Comparison of ENCODE assay signal across 12 cellular contexts in the genomic region with DNA sequence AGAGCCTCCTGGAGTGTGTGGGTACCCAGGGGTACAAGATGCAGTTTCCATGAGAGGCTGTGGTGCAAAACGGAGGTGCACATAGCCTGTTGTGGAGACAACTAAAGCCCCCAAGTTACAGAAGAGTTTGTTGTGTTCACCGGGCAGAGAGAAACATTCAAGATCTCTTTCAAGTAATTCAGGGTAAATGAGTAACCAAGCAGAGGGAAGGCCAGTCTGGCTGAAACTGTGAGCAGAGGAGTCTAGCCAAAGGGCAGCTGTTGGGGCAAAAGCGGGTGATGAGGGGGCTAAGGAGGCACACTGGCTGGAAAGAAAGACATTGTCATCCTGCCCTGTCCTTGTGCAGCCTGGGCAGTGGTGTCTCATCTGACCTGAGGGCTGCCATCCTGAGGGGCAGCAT.
A peak's percentile ranks its signal among the peaks of the same experiment; 100 is the strongest.
DNase-seq lines count a peak whose midpoint lies in the region; ATAC-seq and TF ChIP-seq lines count a peak whose summit lies in the region.
"Had no signal": no experiment of that assay in that cellular context is flagged by ENCODE, and none has a peak within 500 bp of the region (broad histone marks: within the 10 kb centered on the region; RNA-seq: fewer than 3 reads in every experiment).

No MANE protein-coding gene starts in this region.

- no peak for TF ChIP-seq CTCF in nephron (IDR thresholded peaks at IDR 0.05; ENCODE audit: unreplicated experiment in 3 of 3)

- H3K27me3 Mint-ChIP-seq in nephron (ENCODE audit: low read depth) = peaks cover 15% of the 10 kb centered on the region

- H3K9me3 Mint-ChIP-seq in nephron = peaks cover 4% of the 10 kb centered on the region
- H3K9me3 Mint-ChIP-seq: natural killer cell treated with Interleukin-12 subunit alpha and Interleukin-12 subunit beta and Interleukin-15 and Interleukin-18, amount 100 ng/mL, for 72 hours had no signal

- peak overlapping the region; percentile 84 to 90 (median 88) for H3K27ac Mint-ChIP-seq in nephron

- ATAC-seq in GM18873 (IDR thresholded peaks at IDR 0.05; ENCODE audit: low FRiP score, unreplicated experiment) = peak; percentile 84
- peak; percentile 55 for ATAC-seq in GM21576 (IDR thresholded peaks at IDR 0.05; ENCODE audit: unreplicated experiment)
- peak; percentile 73 for ATAC-seq in HG03342 (IDR thresholded peaks at IDR 0.05; ENCODE audit: unreplicated experiment)
- ATAC-seq: esophagus mucosa; natural killer cell treated with Interleukin-12 subunit alpha and Interleukin-12 subunit beta and Interleukin-15 and Interleukin-18, amount 100 ng/mL, for 72 hours had no signal

- H3K4me3 Mint-ChIP-seq in nephron = no peak overlapping the region
- H3K4me3 Mint-ChIP-seq: activated T-cell treated with anti-CD3 and anti-CD28 coated beads, Interleukin-2, amount 50 U/mL, for 72 hours; natural killer cell treated with Interleukin-12 subunit alpha and Interleukin-12 subunit beta and Interleukin-15 and Interleukin-18, amount 100 ng/mL, for 72 hours had no signal

- DNase-seq in T1000 (lab: John Stamatoyannopoulos, UW) (no peak), SIG-M5 treated with dmso at 0.1 percent for 504 hours (lab: John Stamatoyannopoulos, UW; ENCODE audit: unreplicated experiment) (no peak), NCI-H2107 treated with DMSO at 0.1 percent for 48 hours (lab: John Stamatoyannopoulos, UW; ENCODE audit: unreplicated experiment) (no peak)
- DNase-seq: activated T-cell treated with anti-CD3 and anti-CD28 coated beads, Interleukin-2, amount 50 U/mL, for 72 hours; NCI-H2081 treated with DMSO at 0.1 percent for 48 hours; RPMI8226 had no signal

- H3K36me3 Mint-ChIP-seq in nephron (ENCODE audit: low read depth) = no peaks in the 10 kb centered on the region
- H3K36me3 Mint-ChIP-seq: natural killer cell treated with Interleukin-12 subunit alpha and Interleukin-12 subunit beta and Interleukin-15 and Interleukin-18, amount 100 ng/mL, for 72 hours had no signal

- H3K4me1 Mint-ChIP-seq in nephron = peaks cover 66% of the 10 kb centered on the region
